1 cellular context compared by ENCODE assay signal in genomic region chr3:70726096-70726745, GRCh38.
TF ChIP-seq lines count a peak whose summit lies in the region.

No MANE protein-coding gene starts in this region.

TF ChIP-seq in IMR-90, 13 proteins besides CTCF, POLR2A, EP300 and RAD21 (continued from another document):
- TF ChIP-seq MAZ (IDR thresholded peaks at IDR 0.05; ENCODE audit: borderline replicate concordance, low read depth, low read length) (no peak), USF2 (IDR thresholded peaks at IDR 0.05; ENCODE audit: low read depth, low read length) (no peak), NFE2L2 (IDR thresholded peaks at IDR 0.05; ENCODE audit: low read depth, low read length) (no peak)
